Comparison of ENCODE assay signal across 21 cellular contexts in genomic region chr5:75837258-75837841, GRCh38.
DNase-seq lines count a peak whose midpoint lies in the region; ATAC-seq, FAIRE-seq and TF ChIP-seq lines count a peak whose summit lies in the region.
"Had no signal": no experiment of that assay in that cellular context is flagged by ENCODE, and none has a peak within 500 bp of the region (broad histone marks: within the 10 kb centered on the region; RNA-seq: fewer than 3 reads in every experiment).

No MANE protein-coding gene starts in this region.

- in situ Hi-C loops in GM12878 (cut with MboI) = no loop called here

- CTCF ChIA-PET in GM12878 (lab: Yijun Ruan, JAX) = interaction anchor here (0.6 to 2.2 kb wide), 3 partner anchors 10 to 419 kb away, joined by 3 to 9 read pairs (median 3); no protein-coding TSS in a partner anchor
- CTCF ChIA-PET in activated CD8-positive, alpha-beta memory T cell treated with anti-CD3 and anti-CD28 coated beads, Interleukin-2, amount 10 ng/mL, durations not matched to agents 7 days and 5 days (lab: Charles Lee) = no interaction called here

- peaks cover 9 to 10% of the 10 kb centered on the region in 2 donors for H3K9me3 Mint-ChIP-seq in stimulated activated naive B cell treated with anti-CD40 and anti-IgM and Interleukin-4, amounts not matched to agents 10 μg/mL and 1 μg/mL and 100 μg/mL, for 72 hours
- peaks cover 37% of the 10 kb centered on the region for H3K9me3 Mint-ChIP-seq in HFFc6
- H3K9me3 Mint-ChIP-seq in activated CD8-positive, alpha-beta memory T cell treated with anti-CD3 and anti-CD28 coated beads, Interleukin-2, amount 10 ng/mL, durations not matched to agents 7 days and 5 days (ENCODE audit: low read depth) = peaks cover 7% of the 10 kb centered on the region

- WGBS in GM12878 (ENCODE audit: insufficient coverage, insufficient replicate concordance, low lambda C conversion rate, missing lambda C conversion rate) = 10% methylated on average over 7 of the region's 7 CpGs

- no peak overlapping the region for H3K27ac ChIP-seq in GM12878 (ENCODE audit: control insufficient read depth, insufficient read depth)
- H3K27ac ChIP-seq: BLaER1 had no signal

- BruUV-seq in GM12878 (replicated peaks; lab: Mats Ljungman, UMichigan) = no TSS peak

- RAD21 ChIA-PET in GM12878 (lab: Charles Lee; ENCODE audit: unreplicated experiment) = interaction anchor here (1.0 kb wide), 2 partner anchors 13 to 126 kb away, joined by 3 to 5 read pairs; no protein-coding TSS in a partner anchor

- H3K4me1 Mint-ChIP-seq in stimulated activated naive B cell treated with anti-CD40 and anti-IgM and Interleukin-4, amounts not matched to agents 10 μg/mL and 1 μg/mL and 100 μg/mL, for 72 hours = peaks cover 9% of the 10 kb centered on the region in 2 donors
- no peaks in the 10 kb centered on the region for H3K4me1 Mint-ChIP-seq in HFFc6 (ENCODE audit: low read depth)
- H3K4me1 Mint-ChIP-seq in activated CD8-positive, alpha-beta memory T cell treated with anti-CD3 and anti-CD28 coated beads, Interleukin-2, amount 10 ng/mL, durations not matched to agents 7 days and 5 days = no peaks in the 10 kb centered on the region
- H3K4me1 Mint-ChIP-seq: CD4-positive, alpha-beta memory T cell; H9 had no signal

- H3K27me3 Mint-ChIP-seq in stimulated activated naive B cell treated with anti-CD40 and anti-IgM and Interleukin-4, amounts not matched to agents 10 μg/mL and 1 μg/mL and 100 μg/mL, for 72 hours = no peaks in the 10 kb centered on the region
- no peaks in the 10 kb centered on the region for H3K27me3 Mint-ChIP-seq in HFFc6 (ENCODE audit: insufficient read depth)
- H3K27me3 Mint-ChIP-seq in activated CD8-positive, alpha-beta memory T cell treated with anti-CD3 and anti-CD28 coated beads, Interleukin-2, amount 10 ng/mL, durations not matched to agents 7 days and 5 days = peaks cover 5% of the 10 kb centered on the region
- H3K27me3 Mint-ChIP-seq: IgD-negative memory B cell had no signal

- no peak overlapping the region for H3K4me3 ChIP-seq in GM12878
- H3K4me3 ChIP-seq: BLaER1 had no signal

- TF ChIP-seq CTCF in GM12878 (IDR thresholded peaks at IDR 0.05 in 2 of 3, conservative IDR thresholded peaks at IDR 0.05 in 1 of 3; ENCODE audit: control insufficient read depth in 2 of 3, extremely low read depth in 1 of 3, insufficient read depth in 1 of 3, low read depth in 3 of 3, low read length in 3 of 3) (no peak), HFFc6 (IDR thresholded peaks at IDR 0.05) (no peak)

- H3K27me3 ChIP-seq in GM12878 (replicated peaks in 1 of 2; ENCODE audit: control insufficient read depth in 2 of 2, insufficient read depth in 2 of 2, low read length in 1 of 2) = no peaks in the 10 kb centered on the region
- H3K27me3 ChIP-seq: BLaER1 had no signal

- H3K4me1 ChIP-seq in GM12878 (ENCODE audit: control insufficient read depth, insufficient read depth, low read length) = no peaks in the 10 kb centered on the region

- DNase-seq in GM12891 (ENCODE audit: insufficient read length, low spot score) (no peak), GM12878 (ENCODE audit: low read depth, low spot score) (peak; percentile 11), HFFc6 (no peak), Right ventricle myocardium superior (no peak)
- DNase-seq in stimulated activated naive B cell treated with anti-CD40 and anti-IgM and Interleukin-4, amounts not matched to agents 10 μg/mL and 1 μg/mL and 100 μg/mL, for 72 hours = no peak
- no peak for DNase-seq in activated CD8-positive, alpha-beta memory T cell treated with anti-CD3 and anti-CD28 coated beads, Interleukin-2, amount 10 ng/mL, durations not matched to agents 7 days and 5 days
- DNase-seq: CD4-positive, alpha-beta memory T cell; DMS153; DMS79; GDM1; H9; Kasumi-1; KG1 had no signal

- H3K36me3 ChIP-seq in GM12878 (ENCODE audit: control insufficient read depth in 2 of 2, insufficient read depth in 2 of 2, low read length in 1 of 2) = no peaks in the 10 kb centered on the region
- H3K36me3 ChIP-seq: BLaER1 had no signal

- POLR2A ChIA-PET in GM12878 (lab: Charles Lee) = interaction anchor here (1.0 kb wide), 1 partner anchor 10 kb away, joined by 4 read pairs; no protein-coding TSS in a partner anchor

- FAIRE-seq in GM12891 (lab: Jason Lieb, UNC) (no peak), GM12878 (lab: Jason Lieb, UNC) (no peak)
- FAIRE-seq: A204.1, H1, HepG2, HTR-8/SVneo had no signal

- intact Hi-C loops in GM12878 (cut with micrococcal nuclease; ENCODE audit: unreplicated experiment) (no loop called here), Right ventricle myocardium superior (cut with DNase I) (no loop called here)

- no peak for TF ChIP-seq EP300 in GM12878 (IDR thresholded peaks at IDR 0.05; ENCODE audit: borderline replicate concordance in 1 of 2, control insufficient read depth in 1 of 2, low read depth in 2 of 2, low read length in 2 of 2)

- H3K36me3 Mint-ChIP-seq in stimulated activated naive B cell treated with anti-CD40 and anti-IgM and Interleukin-4, amounts not matched to agents 10 μg/mL and 1 μg/mL and 100 μg/mL, for 72 hours = peaks cover 6% of the 10 kb centered on the region in 2 donors
- H3K36me3 Mint-ChIP-seq in HFFc6 (ENCODE audit: low read depth) = no peaks in the 10 kb centered on the region; the same call in 1 of the 2 replicates
- H3K36me3 Mint-ChIP-seq in activated CD8-positive, alpha-beta memory T cell treated with anti-CD3 and anti-CD28 coated beads, Interleukin-2, amount 10 ng/mL, durations not matched to agents 7 days and 5 days = no peaks in the 10 kb centered on the region
- H3K36me3 Mint-ChIP-seq: CD14-positive monocyte had no signal

- H3K27ac Mint-ChIP-seq in stimulated activated naive B cell treated with anti-CD40 and anti-IgM and Interleukin-4, amounts not matched to agents 10 μg/mL and 1 μg/mL and 100 μg/mL, for 72 hours = no peak overlapping the region
- no peak overlapping the region for H3K27ac Mint-ChIP-seq in HFFc6
- no peak overlapping the region for H3K27ac Mint-ChIP-seq in activated CD8-positive, alpha-beta memory T cell treated with anti-CD3 and anti-CD28 coated beads, Interleukin-2, amount 10 ng/mL, durations not matched to agents 7 days and 5 days
- H3K27ac Mint-ChIP-seq: CD14-positive monocyte; CD4-positive, alpha-beta memory T cell; H9; IgD-negative memory B cell had no signal

- peak; percentile 53 for ATAC-seq in HG02610 (IDR thresholded peaks at IDR 0.05; ENCODE audit: unreplicated experiment)
- ATAC-seq in GM12878 = peak; percentile 63
- ATAC-seq in stimulated activated naive B cell treated with anti-CD40 and anti-IgM and Interleukin-4, amounts not matched to agents 10 μg/mL and 1 μg/mL and 100 μg/mL, for 72 hours (replicated peaks) = peak; percentile 33 to 47
- ATAC-seq in Right ventricle myocardium superior (ENCODE audit: poor library complexity) = no peak
- no peak for ATAC-seq in activated CD8-positive, alpha-beta memory T cell treated with anti-CD3 and anti-CD28 coated beads, Interleukin-2, amount 10 ng/mL, durations not matched to agents 7 days and 5 days
- ATAC-seq: HepG2 had no signal

- SMC1A ChIA-PET in GM12878 (lab: Charles Lee; ENCODE audit: uncharacterized antibody, unreplicated experiment) = interaction anchor here (0.9 to 2.4 kb wide), 6 partner anchors 10 to 1080 kb away, joined by 3 to 10 read pairs (median 4); no protein-coding TSS in a partner anchor

- TF ChIP-seq POLR2A in GM12891 (IDR thresholded peaks at IDR 0.05; ENCODE audit: low read depth, low read length) (no peak), GM12878 (IDR thresholded peaks at IDR 0.05; ENCODE audit: low read depth, low read length) (no peak)

- H2AFZ ChIP-seq in GM12878 (ENCODE audit: control insufficient read depth, low read depth, low read length) = no peak overlapping the region

- no peak overlapping the region for H3K9ac ChIP-seq in GM12878 (ENCODE audit: control insufficient read depth, insufficient read depth, low read length)
- H3K9ac ChIP-seq: BLaER1 had no signal

- no peak overlapping the region for H3K4me2 ChIP-seq in GM12878 (ENCODE audit: control insufficient read depth, insufficient read depth)
- H3K4me2 ChIP-seq: BLaER1 had no signal

- H3K4me3 Mint-ChIP-seq in stimulated activated naive B cell treated with anti-CD40 and anti-IgM and Interleukin-4, amounts not matched to agents 10 μg/mL and 1 μg/mL and 100 μg/mL, for 72 hours = no peak overlapping the region
- H3K4me3 Mint-ChIP-seq in HFFc6 = no peak overlapping the region
- H3K4me3 Mint-ChIP-seq in activated CD8-positive, alpha-beta memory T cell treated with anti-CD3 and anti-CD28 coated beads, Interleukin-2, amount 10 ng/mL, durations not matched to agents 7 days and 5 days = no peak overlapping the region
- H3K4me3 Mint-ChIP-seq: CD14-positive monocyte; CD4-positive, alpha-beta memory T cell; H9; IgD-negative memory B cell had no signal

- H3K9me3 ChIP-seq in GM12878 (replicated peaks; ENCODE audit: control insufficient read depth, insufficient read depth, low read length) = no peaks in the 10 kb centered on the region; the same call in 2 of the 3 replicates
- H3K9me3 ChIP-seq: BLaER1 had no signal

- H3K79me2 ChIP-seq in GM12878 (ENCODE audit: control insufficient read depth, insufficient read depth, low read length) = no peaks in the 10 kb centered on the region

- H4K20me1 ChIP-seq in GM12878 (ENCODE audit: control insufficient read depth, insufficient read depth) = no peaks in the 10 kb centered on the region
- H4K20me1 ChIP-seq: BLaER1 had no signal

- no peak for TF ChIP-seq RAD21 in GM12878 (IDR thresholded peaks at IDR 0.05; ENCODE audit: insufficient read depth, low read depth, low read length)

TF ChIP-seq in GM12891, 5 proteins besides CTCF, POLR2A, EP300 and RAD21:
- TF ChIP-seq POU2F2 (IDR thresholded peaks at IDR 0.05; ENCODE audit: low read depth, low read length) (no peak), TAF1 (IDR thresholded peaks at IDR 0.05; ENCODE audit: low read depth, low read length) (no peak), POLR2AphosphoS5 (IDR thresholded peaks at IDR 0.05; ENCODE audit: low read depth, low read length) (no peak), PAX5 (IDR thresholded peaks at IDR 0.05; ENCODE audit: insufficient read depth, low read length, severe bottlenecking) (no peak), SPI1 (IDR thresholded peaks at IDR 0.05; ENCODE audit: low read depth, low read length) (0 out of 2 replicates have a peak, but pooled peaks have one; percentile 23)
TF ChIP-seq in GM12891: peak in this region for 1.

TF ChIP-seq in GM12878, 131 proteins besides CTCF, POLR2A, EP300 and RAD21 (continues in another document):
- peak; percentile 61 for TF ChIP-seq MEF2B (IDR thresholded peaks at IDR 0.05; ENCODE audit: partially characterized antibody, poor library complexity, severe bottlenecking)
- TF ChIP-seq EED (IDR thresholded peaks at IDR 0.05; ENCODE audit: low read depth) = no peak
- TF ChIP-seq PAX8 (IDR thresholded peaks at IDR 0.05) = no peak

Comparison
In these comparisons a context has a peak if more than half of its experiments do, and no peak if none do; other contexts are left out.
1. ATAC-seq: peak in HG02610 (single experiment), GM12878 (single experiment) and stimulated activated naive B cell treated with anti-CD40 and anti-IgM and Interleukin-4, amounts not matched to agents 10 μg/mL and 1 μg/mL and 100 μg/mL, for 72 hours (2 of 2); none in Right ventricle myocardium superior (single experiment) and activated CD8-positive, alpha-beta memory T cell treated with anti-CD3 and anti-CD28 coated beads, Interleukin-2, amount 10 ng/mL, durations not matched to agents 7 days and 5 days (single experiment).